14 cellular contexts compared by ENCODE assay signal in genomic region chr2:96837575-96837974, GRCh38. TPM values are rescaled to one million over a fixed set of nuclear protein-coding genes. Genes with fewer than 3 reads are reported as not detected.
DNase-seq lines count a peak whose midpoint lies in the region; ATAC-seq and TF ChIP-seq lines count a peak whose summit lies in the region.
"Had no signal": no experiment of that assay in that cellular context is flagged by ENCODE, and none has a peak within 500 bp of the region (broad histone marks: within the 10 kb centered on the region; RNA-seq: fewer than 3 reads in every experiment).

No MANE protein-coding gene starts in this region.

- TF ChIP-seq POLR2A in gastrocnemius medialis (IDR thresholded peaks at IDR 0.05) (no peak), body of pancreas (IDR thresholded peaks at IDR 0.05) (no peak)

- ATAC-seq in left ventricle myocardium superior (no peak), gastrocnemius medialis (no peak), body of pancreas (no peak), GM18498 (IDR thresholded peaks at IDR 0.05; ENCODE audit: unreplicated experiment) (no peak)
- ATAC-seq in effector memory CD8-positive, alpha-beta T cell (replicated peaks): no peak
- ATAC-seq: GM23338 had no signal

- H3K27ac ChIP-seq in cardiac muscle cell (peak overlapping the region; percentile 54), gastrocnemius medialis (peak overlapping the region; percentile 94 to 99 (median 96)), body of pancreas (no peak overlapping the region), caudate nucleus (ENCODE audit: low read depth, low read length) (no peak overlapping the region)

- H3K36me3 ChIP-seq in cardiac muscle cell (peaks cover 6% of the 10 kb centered on the region), gastrocnemius medialis (peaks cover 0 to 39% of the 10 kb centered on the region in 2 donors), body of pancreas (replicated peaks in 1 of 2; ENCODE audit: insufficient read depth in 1 of 2, low read depth in 2 of 2) (no peaks in the 10 kb centered on the region)

- TF ChIP-seq CTCF in cardiac muscle cell (IDR thresholded peaks at IDR 0.05; ENCODE audit: low read depth, low read length): no peak
- TF ChIP-seq CTCF in gastrocnemius medialis (IDR thresholded peaks at IDR 0.05 in 4 of 5, conservative IDR thresholded peaks at IDR 0.05 in 1 of 5): no peak
- TF ChIP-seq CTCF in body of pancreas (IDR thresholded peaks at IDR 0.05): no peak

- H3K4me3 Mint-ChIP-seq in effector memory CD8-positive, alpha-beta T cell: no peak overlapping the region
- H3K4me3 Mint-ChIP-seq: GM23338 had no signal

- H3K27me3 Mint-ChIP-seq in effector memory CD8-positive, alpha-beta T cell: no peaks in the 10 kb centered on the region
- H3K27me3 Mint-ChIP-seq: CD4-positive, alpha-beta memory T cell had no signal

- peaks cover 6 to 16% of the 10 kb centered on the region in 2 donors for H3K4me1 Mint-ChIP-seq in effector memory CD8-positive, alpha-beta T cell (ENCODE audit: low read depth in 2 of 2)

- 86 to 88% methylated on average over 9 of the region's 9 CpGs for WGBS in body of pancreas, 2 donors

- in situ Hi-C loops in gastrocnemius medialis (cut with MboI; ENCODE audit: low sequenced_read_pairs in 4 of 4): no loop called here

- H3K27me3 ChIP-seq in cardiac muscle cell (no peaks in the 10 kb centered on the region), gastrocnemius medialis (no peaks in the 10 kb centered on the region), body of pancreas (no peaks in the 10 kb centered on the region)

- no peak overlapping the region for H3K4me3 ChIP-seq in cardiac muscle cell
- H3K4me3 ChIP-seq in gastrocnemius medialis: no peak overlapping the region
- H3K4me3 ChIP-seq in body of pancreas: no peak overlapping the region
- H3K4me3 ChIP-seq: GM23338 had no signal

- no peak for DNase-seq in cardiac muscle cell (ENCODE audit: low read depth in 1 of 2, low spot score in 1 of 2)
- DNase-seq in left ventricle myocardium superior: no peak
- peak; percentile 72 for DNase-seq in ELF-1 (ENCODE audit: low read depth, low spot score)
- no peak for DNase-seq in effector memory CD8-positive, alpha-beta T cell
- DNase-seq in gastrocnemius medialis: peak in 1 of 2 donors; percentile 25
- no peak for DNase-seq in body of pancreas
- DNase-seq in caudate nucleus (lab: John Stamatoyannopoulos, UW): no peak
- DNase-seq: ACHN; C1 segment of cervical spinal cord; CD4-positive, alpha-beta memory T cell; DMS79; H7 had no signal

- peaks cover 33% of the 10 kb centered on the region for H3K36me3 Mint-ChIP-seq in effector memory CD8-positive, alpha-beta T cell (ENCODE audit: insufficient read depth)

- intact Hi-C loops in left ventricle myocardium superior (cut with micrococcal nuclease): no loop called here
- intact Hi-C loops in gastrocnemius medialis (cut with DNase I; ENCODE audit: low total_unique reads): no loop called here
- intact Hi-C loops in body of pancreas (cut with DNase I): no loop called here

- no peaks in the 10 kb centered on the region for H3K9me3 Mint-ChIP-seq in effector memory CD8-positive, alpha-beta T cell
- H3K9me3 Mint-ChIP-seq: CD4-positive, alpha-beta memory T cell; GM23338 had no signal

- peak overlapping the region; percentile 26 to 67 for H3K27ac Mint-ChIP-seq in effector memory CD8-positive, alpha-beta T cell
- H3K27ac Mint-ChIP-seq: GM23338 had no signal

- H3K4me1 ChIP-seq in cardiac muscle cell (ENCODE audit: low read depth) (peaks cover 10% of the 10 kb centered on the region), gastrocnemius medialis (peaks cover 21 to 46% of the 10 kb centered on the region in 2 donors), body of pancreas (peaks cover 14% of the 10 kb centered on the region)

- no peaks in the 10 kb centered on the region for H3K9me3 ChIP-seq in cardiac muscle cell (ENCODE audit: low read depth)
- no peaks in the 10 kb centered on the region for H3K9me3 ChIP-seq in gastrocnemius medialis
- no peaks in the 10 kb centered on the region for H3K9me3 ChIP-seq in body of pancreas

RNA-seq across cellular contexts. Expression of gene ANKRD23, which starts 6.2 kb away (rescaled TPM):
- total RNA-seq in cardiac muscle cell (4.8 and 11.0 TPM in 2 replicates), left ventricle myocardium superior (5.5 TPM), gastrocnemius medialis (1,000 to 10,000 TPM in 2 of 4 donors, 100 to 1,000 TPM in 2; 642 to 1,565 (median 923) TPM), body of pancreas (10 to 100 TPM in 1 of 2 donors, 1 to 10 TPM in 1; 4.2 to 12.9 TPM)
- polyA plus RNA-seq in cardiac muscle cell: 2.5 and 3.3 TPM in 2 replicates

RNA-seq across cellular contexts. Expression of gene ANKRD39, which starts 20.2 kb away (rescaled TPM):
- total RNA-seq in cardiac muscle cell: 15.4 and 27.8 TPM in 2 replicates
- polyA plus RNA-seq in cardiac muscle cell: 32.1 and 32.3 TPM in 2 replicates
- total RNA-seq in left ventricle myocardium superior: 16.1 TPM
- total RNA-seq in gastrocnemius medialis: 10 to 100 TPM; 25.8 to 50.6 (median 43.8) TPM
- total RNA-seq in body of pancreas: 10 to 100 TPM in 1 of 2 donors, 1 to 10 TPM in 1; 2.3 to 14.3 TPM

RNA-seq across cellular contexts. Expression of gene CNNM3, which starts 21.5 kb away (rescaled TPM):
- total RNA-seq in cardiac muscle cell: 15.2 and 18.9 TPM in 2 replicates
- polyA plus RNA-seq in cardiac muscle cell: 37.6 and 46.6 TPM in 2 replicates
- total RNA-seq in left ventricle myocardium superior: 16.8 TPM
- total RNA-seq in gastrocnemius medialis: 1 to 10 TPM; 3.3 to 9.8 (median 8.6) TPM
- 10 to 100 TPM; 18.2 to 57.7 TPM for total RNA-seq in body of pancreas

RNA-seq across cellular contexts. Expression of gene SEMA4C, which starts 32.3 kb away (rescaled TPM):
- total RNA-seq in cardiac muscle cell (45.7 and 53.6 TPM in 2 replicates), left ventricle myocardium superior (17.0 TPM), gastrocnemius medialis (1 to 10 TPM; 3.2 to 8.6 (median 6.5) TPM), body of pancreas (10 to 100 TPM; 11.2 to 13.7 TPM)
- polyA plus RNA-seq in cardiac muscle cell: 27.9 and 31.1 TPM in 2 replicates

Comparison
In these comparisons a context has a peak if more than half of its experiments do, and no peak if none do; other contexts are left out.
1. H3K27ac ChIP-seq: peak in cardiac muscle cell (single experiment) and gastrocnemius medialis (4 of 4); none in body of pancreas (0 of 4) and caudate nucleus (single experiment).
2. RNA of gene ANKRD23, which starts 6.2 kb away (total RNA-seq): 642 to 1,565 TPM in gastrocnemius medialis; 4.2 to 12.9 TPM in body of pancreas, 4.8 to 11.0 TPM in cardiac muscle cell and 5.5 TPM in left ventricle myocardium superior (single experiment); every median in the first group is over 10 times any median in the second.